27 cellular contexts compared by ENCODE assay signal in genomic region chrX:107389726-107390125, GRCh38.
"Had no signal": no experiment of that assay in that cellular context is flagged by ENCODE, and none has a peak within 500 bp of the region (broad histone marks: within the 10 kb centered on the region; RNA-seq: fewer than 3 reads in every experiment).

No MANE protein-coding gene starts in this region.

- H3K36me3 ChIP-seq: stomach, suprapubic skin, thoracic aorta, thyroid gland, tibial artery, tibial nerve, transverse colon, upper lobe of left lung, upper lobe of right lung, uterus, vagina had no signal

- H3K4me1 ChIP-seq: stomach, suprapubic skin, testis, thyroid gland, tibial artery, tibial nerve, transverse colon, upper lobe of left lung, upper lobe of right lung, uterus, vagina had no signal

- H3K4me3 ChIP-seq: stomach, suprapubic skin, testis, thoracic aorta, thyroid gland, tibial artery, tibial nerve, transverse colon, upper lobe of left lung, upper lobe of right lung, uterus, vagina had no signal

- FAIRE-seq: urothelium cell line had no signal

- ATAC-seq: stimulated activated effector memory CD8-positive, alpha-beta T cell treated with anti-CD3 and anti-CD28 coated beads, Interleukin-12 subunit alpha, Interleukin-12 subunit beta, amount 100 ng/mL, for 72 hours; stimulated activated memory B cell treated with anti-CD40 and anti-IgM and Interleukin-4, amounts not matched to agents 10 μg/mL and 1 μg/mL and 100 μg/mL, for 72 hours; stimulated activated naive B cell treated with anti-CD40 and anti-IgM and Interleukin-4, amounts not matched to agents 10 μg/mL and 1 μg/mL and 100 μg/mL, for 72 hours; stimulated activated naive CD8-positive, alpha-beta T cell treated with anti-CD3 and anti-CD28 coated beads, Interleukin-15, amount 100 ng/mL, for 72 hours; stimulated activated naive CD8-positive, alpha-beta T cell treated with anti-CD3 and anti-CD28 coated beads, Interleukin-15, Interleukin-2, amounts not matched to agents 100 U/mL and 50 U/mL, for 24 hours; upper lobe of right lung had no signal

- H3K27ac ChIP-seq: stomach, suprapubic skin, testis, thoracic aorta, thyroid gland, tibial artery, tibial nerve, transverse colon, upper lobe of left lung, upper lobe of right lung, uterus, vagina had no signal

- DNase-seq: stimulated activated CD4-positive, alpha-beta T cell treated with anti-CD3 and anti-CD28 coated beads, Interleukin-2, amount 100 ng/mL, for 48 hours; stimulated activated CD4-positive, alpha-beta T cell treated with anti-CD3 and anti-CD28 coated beads, Interleukin-4, amount 100 ng/mL, for 1 hour; stimulated activated CD4-positive, alpha-beta T cell treated with anti-CD3 and anti-CD28 coated beads, Interleukin-4, amount 100 ng/mL, for 24 hours; stimulated activated CD4-positive, alpha-beta T cell treated with anti-CD3 and anti-CD28 coated beads, Interleukin-4, amount 100 ng/mL, for 4 hours; stimulated activated CD8-positive, alpha-beta memory T cell treated with anti-CD3 and anti-CD28 coated beads, Interleukin-4, amount 100 ng/mL, for 48 hours; stimulated activated naive B cell treated with anti-CD40 and anti-IgM and Interleukin-4, amounts not matched to agents 10 μg/mL and 1 μg/mL and 100 μg/mL, for 72 hours; stimulated activated naive CD4-positive, alpha-beta T cell; stimulated activated naive CD4-positive, alpha-beta T cell treated with Interleukin-2 at 50 U/mL for 16 hours; stimulated activated naive CD8-positive, alpha-beta T cell treated with anti-CD3 and anti-CD28 coated beads, Interleukin-15, amount 100 ng/mL, for 72 hours; stimulated activated naive CD8-positive, alpha-beta T cell treated with anti-CD3 and anti-CD28 coated beads, Interleukin-15, Interleukin-2, amounts not matched to agents 100 U/mL and 50 U/mL, for 24 hours; stomach; substantia nigra; testis; thyroid gland; tibial artery; transverse colon; trophoblast cell; upper lobe of left lung; upper lobe of right lung; uterus had no signal

- H3K9me3 ChIP-seq: suprapubic skin, testis, thoracic aorta, thyroid gland, transverse colon, upper lobe of left lung, upper lobe of right lung, uterus, vagina had no signal
